In genomic region chr12:58905422-58905821, GRCh38 we compare ENCODE assay signal across 31 cellular contexts. TPM values are rescaled to one million over a fixed set of nuclear protein-coding genes. Genes with fewer than 3 reads are reported as not detected.
"Had no signal": no experiment of that assay in that cellular context is flagged by ENCODE, and none has a peak within 500 bp of the region (broad histone marks: within the 10 kb centered on the region; RNA-seq: fewer than 3 reads in every experiment).

No MANE protein-coding gene starts in this region.

- H3K4me3 ChIP-seq: colonic mucosa, esophagus squamous epithelium, gastrocnemius medialis, heart right ventricle, left lung, lower lobe of right lung, mucosa of descending colon had no signal

- H3K27me3 ChIP-seq: colonic mucosa, esophagus squamous epithelium, gastrocnemius medialis, heart right ventricle, left lung had no signal

- H3K4me1 ChIP-seq: colonic mucosa, left lung, lower lobe of right lung had no signal

- ATAC-seq: effector memory CD8-positive, alpha-beta T cell; esophagus mucosa; gastrocnemius medialis; heart right ventricle; left cardiac atrium; left lung; left ventricle myocardium superior; lower lobe of right lung; mucosa of descending colon; naive thymus-derived CD8-positive, alpha-beta T cell had no signal

- FAIRE-seq: endometrium, kidney had no signal

- H3K9me3 Mint-ChIP-seq: dendritic cell treated with granulocyte-macrophage colony-stimulating factor and Interleukin-4, amounts not matched to agents 40 ng/mL and 50 ng/mL, for 4 days had no signal

- H3K27ac ChIP-seq: colonic mucosa, epithelial cell of prostate, esophagus squamous epithelium, gastrocnemius medialis, heart right ventricle, left lung, lower lobe of right lung had no signal

- H3K9me3 ChIP-seq: colonic mucosa, esophagus squamous epithelium, gastrocnemius medialis, left lung, lower lobe of right lung, mucosa of descending colon had no signal

- H3K27ac Mint-ChIP-seq: dendritic cell treated with granulocyte-macrophage colony-stimulating factor and Interleukin-4, amounts not matched to agents 40 ng/mL and 50 ng/mL, for 4 days; effector memory CD8-positive, alpha-beta T cell; endodermal cell; immature natural killer cell; mesothelial cell of epicardium; naive B cell; naive thymus-derived CD8-positive, alpha-beta T cell had no signal

- H3K27me3 Mint-ChIP-seq: dendritic cell treated with granulocyte-macrophage colony-stimulating factor and Interleukin-4, amounts not matched to agents 40 ng/mL and 50 ng/mL, for 4 days; effector memory CD8-positive, alpha-beta T cell had no signal

- H3K4me3 Mint-ChIP-seq: dendritic cell treated with granulocyte-macrophage colony-stimulating factor and Interleukin-4, amounts not matched to agents 40 ng/mL and 50 ng/mL, for 4 days; effector memory CD8-positive, alpha-beta T cell; endodermal cell; immature natural killer cell; mesothelial cell of epicardium; naive B cell; naive thymus-derived CD8-positive, alpha-beta T cell had no signal

- H3K36me3 Mint-ChIP-seq: immature natural killer cell; naive B cell; naive thymus-derived CD8-positive, alpha-beta T cell had no signal

- DNase-seq: colonic mucosa; cortex of kidney; effector CD8-positive, alpha-beta T cell; effector memory CD8-positive, alpha-beta T cell; endodermal cell; erythroblast; esophagus squamous epithelium; foreskin fibroblast; foreskin melanocyte; gastrocnemius medialis; glutamatergic neuron; head of caudate nucleus; heart right ventricle; hypothalamus; immature natural killer cell; islet precursor cell; kidney; kidney glomerular epithelial cell; left cardiac atrium; left lung; left ventricle myocardium superior; lower lobe of right lung; mesenchymal stem cell; mucosa of descending colon; naive B cell; naive thymus-derived CD8-positive, alpha-beta T cell had no signal

- H3K4me1 Mint-ChIP-seq: immature natural killer cell, mesothelial cell of epicardium, naive B cell had no signal

- H3K36me3 ChIP-seq: colonic mucosa, gastrocnemius medialis had no signal

RNA-seq across cellular contexts. Expression of gene LRIG3, which starts 14.9 kb away (rescaled TPM):
- total RNA-seq: naive thymus-derived CD8-positive, alpha-beta T cell had no signal
- polyA plus RNA-seq: immature natural killer cell; naive thymus-derived CD8-positive, alpha-beta T cell had no signal
